1 cellular context compared by ENCODE assay signal in genomic region chr1:234361102-234361603, GRCh38.
TF ChIP-seq lines count a peak whose summit lies in the region.

No MANE protein-coding gene starts in this region.

TF ChIP-seq in K562, 482 proteins besides CTCF, POLR2A, EP300 and RAD21 (continued from another document and continues in another):
- TF ChIP-seq ARID3A (IDR thresholded peaks at IDR 0.05; ENCODE audit: borderline replicate concordance, low read depth, low read length) (no peak), ZNF184 (CRISPR knock-in tag; IDR thresholded peaks at IDR 0.05) (no peak), BRCA1 (IDR thresholded peaks at IDR 0.05) (no peak), BRCA1 (CRISPR knock-in tag; IDR thresholded peaks at IDR 0.05) (no peak), RNF219 (CRISPR knock-in tag; IDR thresholded peaks at IDR 0.05) (no peak), ZNF217 (CRISPR knock-in tag; IDR thresholded peaks at IDR 0.05) (no peak), ARID4B (CRISPR knock-in tag; IDR thresholded peaks at IDR 0.05) (no peak), ZNF507 (tag; conservative IDR thresholded peaks at IDR 0.05) (no peak), SMC3 (conservative IDR thresholded peaks at IDR 0.05; ENCODE audit: insufficient read depth, low read depth, low read length) (no peak), ZBTB9 (CRISPR knock-in tag; IDR thresholded peaks at IDR 0.05) (peak; percentile 83), ZNF561 (CRISPR knock-in tag; conservative IDR thresholded peaks at IDR 0.05) (no peak), MXI1 (IDR thresholded peaks at IDR 0.05; ENCODE audit: low read depth, low read length) (no peak), RCOR1 (IDR thresholded peaks at IDR 0.05; ENCODE audit: borderline replicate concordance in 1 of 2, low read depth in 2 of 2, low read length in 2 of 2) (peak in 1 of 2 experiments; percentile 32; a peak in 1 of 4 replicates), TEAD2 (tag; IDR thresholded peaks at IDR 0.05) (peak; percentile 43), HINFP (tag; conservative IDR thresholded peaks at IDR 0.05; ENCODE audit: low read depth) (peak; percentile 50), KDM5B (IDR thresholded peaks at IDR 0.05; ENCODE audit: insufficient replicate concordance, low read depth, low read length) (no peak), CEBPG (CRISPR knock-in tag; IDR thresholded peaks at IDR 0.05) (no peak), CEBPG (tag; conservative IDR thresholded peaks at IDR 0.05 in 1 of 2, IDR thresholded peaks at IDR 0.05 in 1 of 2) (no peak; a peak in 1 of 4 replicates), E2F4 (CRISPR knock-in tag; IDR thresholded peaks at IDR 0.05; ENCODE audit: low read depth) (no peak), E2F5 (CRISPR knock-in tag; IDR thresholded peaks at IDR 0.05) (no peak), SFPQ (IDR thresholded peaks at IDR 0.05; ENCODE audit: low read depth, low read length) (no peak), TCF15 (CRISPR knock-in tag; IDR thresholded peaks at IDR 0.05) (peak; percentile 54; the same call in 1 of the 2 replicates), ZNF318 (IDR thresholded peaks at IDR 0.05; ENCODE audit: borderline replicate concordance in 1 of 2, low read depth in 1 of 2) (no peak), FOXM1 (IDR thresholded peaks at IDR 0.05; ENCODE audit: low read depth) (peak; percentile 23; the same call in 1 of the 2 replicates), FOXM1 (CRISPR knock-in tag; IDR thresholded peaks at IDR 0.05; ENCODE audit: low read depth) (no peak), FOXJ2 (tag; IDR thresholded peaks at IDR 0.05) (no peak), PCBP1 (IDR thresholded peaks at IDR 0.05; ENCODE audit: low read depth, low read length, poor library complexity, severe bottlenecking) (no peak), MCM3 (IDR thresholded peaks at IDR 0.05) (no peak), JUNB (CRISPR knock-in tag; conservative IDR thresholded peaks at IDR 0.05) (no peak), CREB1 (IDR thresholded peaks at IDR 0.05) (no peak), CREB1 (CRISPR knock-in tag; IDR thresholded peaks at IDR 0.05) (no peak), BMI1 (IDR thresholded peaks at IDR 0.05; ENCODE audit: low read length) (no peak), NCOA2 (IDR thresholded peaks at IDR 0.05; ENCODE audit: partially characterized antibody in 2 of 2) (no peak)
